Comparison of ENCODE assay signal across 23 cellular contexts in the genomic region with DNA sequence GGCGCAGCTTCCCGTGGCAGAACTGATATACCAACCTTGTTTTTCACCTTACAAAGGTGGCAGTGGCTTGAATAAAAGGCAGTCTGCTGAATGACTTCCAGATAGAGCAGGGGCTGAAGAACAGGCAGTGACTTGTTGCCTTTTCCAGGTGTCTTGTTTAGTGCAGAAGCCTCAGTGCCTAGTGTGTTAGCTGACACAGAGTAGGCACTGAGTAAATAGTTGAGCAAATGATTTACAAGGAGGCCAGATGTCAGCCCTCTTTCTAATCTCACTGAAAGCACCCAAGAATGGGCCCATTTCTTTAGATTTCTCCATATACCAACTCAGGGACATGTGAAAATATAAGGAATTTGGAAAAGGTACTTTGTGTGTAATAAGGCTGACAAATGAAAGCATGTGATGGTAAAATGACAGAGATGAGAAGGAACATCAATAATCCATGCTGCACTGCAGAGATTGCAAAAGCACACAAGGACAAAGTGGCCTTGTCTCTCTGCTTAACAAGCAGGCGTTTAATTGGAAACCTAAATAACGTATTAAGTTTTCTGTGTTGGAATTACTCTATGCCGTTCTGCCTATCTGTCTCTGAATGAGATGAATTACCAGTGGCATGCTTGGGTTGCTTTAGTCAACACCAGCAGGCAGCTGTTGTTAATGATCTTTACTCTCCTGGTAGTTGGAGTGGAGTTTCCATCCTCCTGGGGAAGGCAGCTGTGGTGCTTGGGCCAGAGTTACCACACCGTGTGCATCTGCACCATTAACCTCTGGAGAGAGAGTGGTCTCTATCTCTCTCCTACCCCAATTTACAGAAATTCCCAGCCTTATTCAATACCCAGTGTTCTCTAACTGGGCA.
DNase-seq lines count a peak whose midpoint lies in the region; ATAC-seq and TF ChIP-seq lines count a peak whose summit lies in the region.
"Had no signal": no experiment of that assay in that cellular context is flagged by ENCODE, and none has a peak within 500 bp of the region (broad histone marks: within the 10 kb centered on the region; RNA-seq: fewer than 3 reads in every experiment).

No MANE protein-coding gene starts in this region.

- H3K36me3 Mint-ChIP-seq in nephron (ENCODE audit: low read depth) = no peaks in the 10 kb centered on the region
- no peaks in the 10 kb centered on the region for H3K36me3 Mint-ChIP-seq in activated naive CD4-positive, alpha-beta T cell treated with anti-CD3 and anti-CD28 coated beads for 36 hours (ENCODE audit: low read depth)
- H3K36me3 Mint-ChIP-seq: activated naive CD8-positive, alpha-beta T cell; CD4-positive, alpha-beta memory T cell; stimulated activated memory B cell treated with anti-CD40 and anti-IgM and Interleukin-4, amounts not matched to agents 10 μg/mL and 1 μg/mL and 100 μg/mL, for 72 hours had no signal

- no peak for ATAC-seq in HG03460 (IDR thresholded peaks at IDR 0.05; ENCODE audit: unreplicated experiment)
- ATAC-seq: heart left ventricle; stimulated activated memory B cell treated with anti-CD40 and anti-IgM and Interleukin-4, amounts not matched to agents 10 μg/mL and 1 μg/mL and 100 μg/mL, for 72 hours had no signal

- H3K4me3 Mint-ChIP-seq in nephron = no peak overlapping the region
- H3K4me3 Mint-ChIP-seq in activated naive CD4-positive, alpha-beta T cell treated with anti-CD3 and anti-CD28 coated beads for 36 hours = no peak overlapping the region
- H3K4me3 Mint-ChIP-seq: activated naive CD8-positive, alpha-beta T cell; CD4-positive, alpha-beta memory T cell; central memory CD8-positive, alpha-beta T cell; stimulated activated memory B cell treated with anti-CD40 and anti-IgM and Interleukin-4, amounts not matched to agents 10 μg/mL and 1 μg/mL and 100 μg/mL, for 72 hours had no signal

- DNase-seq in NCI-H1105 treated with DMSO at 0.1 percent for 48 hours (lab: John Stamatoyannopoulos, UW) (peak; percentile 13), NCI-H1105 (lab: John Stamatoyannopoulos, UW) (no peak), NCI-H146 treated with DMSO at 0.1 percent for 48 hours (lab: John Stamatoyannopoulos, UW; ENCODE audit: unreplicated experiment) (peak; percentile 17), SHP77 treated with DMSO at 0.1 percent for 48 hours (lab: John Stamatoyannopoulos, UW) (peak; percentile 74), cerebellar cortex (ENCODE audit: low spot score) (no peak)
- DNase-seq in activated naive CD4-positive, alpha-beta T cell treated with anti-CD3 and anti-CD28 coated beads for 36 hours = no peak
- DNase-seq: activated CD4-positive, alpha-beta T cell treated with anti-CD3 and anti-CD28 coated beads, Interleukin-2, amount 50 U/mL, for 48 hours; activated CD8-positive, alpha-beta memory T cell treated with anti-CD3 and anti-CD28 coated beads, Interleukin-2, amount 50 U/mL, for 4 hours; AML-193; CD4-positive, alpha-beta memory T cell; dorsolateral prefrontal cortex; heart left ventricle; kidney glomerular epithelial cell; NK-92 treated with Interleukin-12 subunit alpha and Interleukin-12 subunit beta, amount 100 ng/mL, for 24 hours; nucleus accumbens; SIG-M5; stimulated activated CD4-positive, alpha-beta T cell treated with anti-CD3 and anti-CD28 coated beads, Interleukin-4, amount 100 ng/mL, for 1 hour; testis had no signal

- no peaks in the 10 kb centered on the region for H3K27me3 Mint-ChIP-seq in nephron (ENCODE audit: low read depth)
- H3K27me3 Mint-ChIP-seq in activated naive CD4-positive, alpha-beta T cell treated with anti-CD3 and anti-CD28 coated beads for 36 hours (ENCODE audit: low read depth) = no peaks in the 10 kb centered on the region
- H3K27me3 Mint-ChIP-seq: CD4-positive, alpha-beta memory T cell; central memory CD8-positive, alpha-beta T cell; stimulated activated memory B cell treated with anti-CD40 and anti-IgM and Interleukin-4, amounts not matched to agents 10 μg/mL and 1 μg/mL and 100 μg/mL, for 72 hours had no signal

- intact Hi-C loops in activated naive CD4-positive, alpha-beta T cell treated with anti-CD3 and anti-CD28 coated beads for 36 hours (cut with micrococcal nuclease) = no loop called here

- H3K9me3 Mint-ChIP-seq in nephron = no peaks in the 10 kb centered on the region
- H3K9me3 Mint-ChIP-seq in activated naive CD4-positive, alpha-beta T cell treated with anti-CD3 and anti-CD28 coated beads for 36 hours = peaks cover 2% of the 10 kb centered on the region
- H3K9me3 Mint-ChIP-seq: stimulated activated memory B cell treated with anti-CD40 and anti-IgM and Interleukin-4, amounts not matched to agents 10 μg/mL and 1 μg/mL and 100 μg/mL, for 72 hours had no signal

- TF ChIP-seq CTCF in nephron (IDR thresholded peaks at IDR 0.05; ENCODE audit: unreplicated experiment in 3 of 3) = no peak

- CTCF ChIA-PET in activated naive CD4-positive, alpha-beta T cell treated with anti-CD3 and anti-CD28 coated beads for 36 hours (lab: Charles Lee) = no interaction called here

- H3K4me1 Mint-ChIP-seq in nephron = peaks cover 4% of the 10 kb centered on the region
- no peaks in the 10 kb centered on the region for H3K4me1 Mint-ChIP-seq in activated naive CD4-positive, alpha-beta T cell treated with anti-CD3 and anti-CD28 coated beads for 36 hours (ENCODE audit: low read depth)
- H3K4me1 Mint-ChIP-seq: CD4-positive, alpha-beta memory T cell; central memory CD8-positive, alpha-beta T cell; stimulated activated memory B cell treated with anti-CD40 and anti-IgM and Interleukin-4, amounts not matched to agents 10 μg/mL and 1 μg/mL and 100 μg/mL, for 72 hours had no signal

- peak overlapping the region in 2 of 3 experiments; percentile 24 to 48 for H3K27ac Mint-ChIP-seq in nephron
- no peak overlapping the region for H3K27ac Mint-ChIP-seq in activated naive CD4-positive, alpha-beta T cell treated with anti-CD3 and anti-CD28 coated beads for 36 hours
- H3K27ac Mint-ChIP-seq: activated naive CD8-positive, alpha-beta T cell; CD4-positive, alpha-beta memory T cell; stimulated activated memory B cell treated with anti-CD40 and anti-IgM and Interleukin-4, amounts not matched to agents 10 μg/mL and 1 μg/mL and 100 μg/mL, for 72 hours had no signal

Comparison
In these comparisons a context has a peak if more than half of its experiments do, and no peak if none do; other contexts are left out.
1. DNase-seq: peak in NCI-H1105 treated with DMSO at 0.1 percent for 48 hours (single experiment), NCI-H146 treated with DMSO at 0.1 percent for 48 hours (single experiment) and SHP77 treated with DMSO at 0.1 percent for 48 hours (single experiment); none in NCI-H1105 (single experiment), activated naive CD4-positive, alpha-beta T cell treated with anti-CD3 and anti-CD28 coated beads for 36 hours (single experiment) and cerebellar cortex (single experiment).